Comparison of ENCODE assay signal across 25 cellular contexts in the genomic region with DNA sequence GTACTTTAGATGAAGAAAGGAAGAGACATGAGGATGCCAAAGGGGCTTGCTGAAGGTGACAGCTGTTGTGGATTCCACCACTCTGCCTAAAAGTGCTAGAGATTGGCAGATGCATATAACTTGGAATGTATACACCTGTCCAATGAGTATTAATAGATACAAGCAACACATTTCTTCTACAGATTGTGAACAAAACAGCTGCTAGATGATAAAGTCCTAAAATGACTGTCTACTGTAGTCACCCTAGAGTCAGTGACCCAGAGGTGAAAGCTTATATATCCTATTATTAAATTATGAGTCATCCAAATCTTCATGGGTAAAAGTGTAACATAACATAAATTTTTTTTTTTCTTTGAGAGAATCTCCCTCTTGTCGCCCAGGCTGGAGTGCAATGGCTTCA. TPM values are rescaled to one million over a fixed set of nuclear protein-coding genes. Genes with fewer than 3 reads are reported as not detected.
A peak's percentile ranks its signal among the peaks of the same experiment; 100 is the strongest.
DNase-seq lines count a peak whose midpoint lies in the region; ATAC-seq and TF ChIP-seq lines count a peak whose summit lies in the region.
"Had no signal": no experiment of that assay in that cellular context is flagged by ENCODE, and none has a peak within 500 bp of the region (broad histone marks: within the 10 kb centered on the region; RNA-seq: fewer than 3 reads in every experiment).

No MANE protein-coding gene starts in this region.

- DNase-seq in PC-3: peak; percentile 61
- DNase-seq in foreskin keratinocyte: peak in 1 of 2 donors; percentile 39
- no peak for DNase-seq in activated naive CD4-positive, alpha-beta T cell treated with anti-CD3 and anti-CD28 coated beads, Interleukin-2, amount 50 U/mL, for 72 hours (ENCODE audit: low spot score in 2 of 2)
- no peak for DNase-seq in effector memory CD4-positive, alpha-beta T cell
- DNase-seq in AG08395 (ENCODE audit: low spot score): no peak
- DNase-seq: activated CD4-positive, alpha-beta T cell treated with anti-CD3 and anti-CD28 coated beads, Interleukin-2, amount 10 ng/mL, durations not matched to agents 24 days and 14 days; activated naive CD4-positive, alpha-beta T cell treated with anti-CD3 and anti-CD28 coated beads, Interleukin-2, amount 50 U/mL, for 16 hours; aorta; cerebellar nuclear complex; NCI-H1092 treated with DMSO at 0.1 percent for 48 hours; NCI-H2029 treated with DMSO at 0.1 percent for 48 hours; NCI-H510A treated with DMSO at 0.1 percent for 48 hours; nucleus accumbens; stimulated activated CD4-positive, alpha-beta T cell treated with anti-CD3 and anti-CD28 coated beads, Interleukin-15, amount 100 ng/mL, for 24 hours; upper lobe of left lung had no signal

- H3K4me3 ChIP-seq in PC-3 (ENCODE audit: low read length): no peak overlapping the region
- no peak overlapping the region for H3K4me3 ChIP-seq in skeletal muscle satellite cell (ENCODE audit: low read length)
- H3K4me3 ChIP-seq in effector memory CD4-positive, alpha-beta T cell (ENCODE audit: insufficient read depth, low read depth, low read length, poor library complexity, severe bottlenecking): no peak overlapping the region
- H3K4me3 ChIP-seq: HAP-1, lung, right atrium auricular region, upper lobe of left lung had no signal

- POLR2A ChIA-PET in PC-3 (lab: Charles Lee; ENCODE audit: unreplicated experiment): no interaction called here

- H3K36me3 Mint-ChIP-seq in activated naive CD4-positive, alpha-beta T cell treated with anti-CD3 and anti-CD28 coated beads, Interleukin-2, amount 50 U/mL, for 72 hours: peaks cover 0 to 7% of the 10 kb centered on the region in 2 donors

- H3K4me2 ChIP-seq in PC-3 (ENCODE audit: low read length) (peak overlapping the region; percentile 31), skeletal muscle satellite cell (ENCODE audit: low read length) (peak overlapping the region; percentile 4)

- ATAC-seq in GM18870 (IDR thresholded peaks at IDR 0.05; ENCODE audit: unreplicated experiment): peak; percentile 35
- ATAC-seq in PC-3: peak; percentile 41
- ATAC-seq in foreskin keratinocyte: peak; percentile 28
- ATAC-seq in activated naive CD4-positive, alpha-beta T cell treated with anti-CD3 and anti-CD28 coated beads, Interleukin-2, amount 50 U/mL, for 72 hours: no peak
- no peak for ATAC-seq in HG03025 (IDR thresholded peaks at IDR 0.05; ENCODE audit: low FRiP score, unreplicated experiment)
- ATAC-seq: SK-N-SH treated with all-trans-retinoic acid at 6 μM for 48 hours had no signal

- H3K9me3 ChIP-seq in PC-3 (ENCODE audit: low read length): no peaks in the 10 kb centered on the region
- H3K9me3 ChIP-seq in skeletal muscle satellite cell (replicated peaks; ENCODE audit: low read length): no peaks in the 10 kb centered on the region
- no peaks in the 10 kb centered on the region for H3K9me3 ChIP-seq in effector memory CD4-positive, alpha-beta T cell (ENCODE audit: control insufficient read depth, low read length)
- H3K9me3 ChIP-seq: HAP-1, right atrium auricular region, upper lobe of left lung had no signal

- TF ChIP-seq CTCF in PC-3 (conservative IDR thresholded peaks at IDR 0.05; ENCODE audit: low read depth, low read length): no peak
- TF ChIP-seq CTCF in foreskin keratinocyte (conservative IDR thresholded peaks at IDR 0.05): no peak

- no peaks in the 10 kb centered on the region for H3F3A ChIP-seq in PC-3 (ENCODE audit: low read length, unreplicated experiment)

- H3K36me3 ChIP-seq in PC-3 (ENCODE audit: low read depth, low read length) (no peaks in the 10 kb centered on the region), skeletal muscle satellite cell (ENCODE audit: insufficient read depth, low read length) (peaks cover 17% of the 10 kb centered on the region)
- H3K36me3 ChIP-seq in effector memory CD4-positive, alpha-beta T cell (ENCODE audit: control insufficient read depth, insufficient read depth, low read length): no peaks in the 10 kb centered on the region
- H3K36me3 ChIP-seq: HAP-1 had no signal

- no peak overlapping the region for H3K27ac Mint-ChIP-seq in activated naive CD4-positive, alpha-beta T cell treated with anti-CD3 and anti-CD28 coated beads, Interleukin-2, amount 50 U/mL, for 72 hours
- H3K27ac Mint-ChIP-seq: activated CD4-positive, alpha-beta T cell treated with anti-CD3 and anti-CD28 coated beads, Interleukin-2, amount 10 ng/mL, durations not matched to agents 24 days and 14 days had no signal

- H3K9ac ChIP-seq in PC-3 (ENCODE audit: low read length): no peak overlapping the region
- no peak overlapping the region for H3K9ac ChIP-seq in skeletal muscle satellite cell (ENCODE audit: low read depth, low read length)

- H3K9me2 ChIP-seq in PC-3 (replicated peaks; ENCODE audit: low read length): no peaks in the 10 kb centered on the region

- no peak overlapping the region for H2AFZ ChIP-seq in PC-3 (ENCODE audit: low read length)

- CTCF ChIA-PET in PC-3 (lab: Charles Lee): interaction anchor here (0.5 kb wide), 1 partner anchor 97 kb away, joined by 3 read pairs; no protein-coding TSS in a partner anchor

- H4K20me1 ChIP-seq in PC-3 (ENCODE audit: low read length): 0 out of 2 replicates have a peak, but pooled peaks cover 5% of the 10 kb centered on the region

- no peaks in the 10 kb centered on the region for H3K9me3 Mint-ChIP-seq in activated naive CD4-positive, alpha-beta T cell treated with anti-CD3 and anti-CD28 coated beads, Interleukin-2, amount 50 U/mL, for 72 hours
- H3K9me3 Mint-ChIP-seq: activated CD4-positive, alpha-beta T cell treated with anti-CD3 and anti-CD28 coated beads, Interleukin-2, amount 10 ng/mL, durations not matched to agents 24 days and 14 days; CD14-positive monocyte had no signal

- H3K79me2 ChIP-seq in PC-3 (ENCODE audit: low read length): peaks cover 51% of the 10 kb centered on the region

- H3K4me1 ChIP-seq in PC-3 (ENCODE audit: insufficient read depth, low read length): peaks cover 43% of the 10 kb centered on the region
- peaks cover 37% of the 10 kb centered on the region for H3K4me1 ChIP-seq in foreskin keratinocyte
- H3K4me1 ChIP-seq in skeletal muscle satellite cell (ENCODE audit: control insufficient read depth, insufficient read depth, low read length): peaks cover 45% of the 10 kb centered on the region
- H3K4me1 ChIP-seq in effector memory CD4-positive, alpha-beta T cell (ENCODE audit: control insufficient read depth, insufficient read depth, low read length, poor library complexity, severe bottlenecking): no peaks in the 10 kb centered on the region

- BruUV-seq in PC-3 (replicated peaks; lab: Mats Ljungman, UMichigan): no TSS peak

- H3K27me3 ChIP-seq in PC-3 (ENCODE audit: low read length) (no peaks in the 10 kb centered on the region), foreskin keratinocyte (no peaks in the 10 kb centered on the region), skeletal muscle satellite cell (ENCODE audit: control insufficient read depth, insufficient read depth, low read length) (no peaks in the 10 kb centered on the region)
- no peaks in the 10 kb centered on the region for H3K27me3 ChIP-seq in effector memory CD4-positive, alpha-beta T cell (replicated peaks; ENCODE audit: control insufficient read depth, insufficient read depth, low read length, poor library complexity, severe bottlenecking)
- H3K27me3 ChIP-seq: right atrium auricular region, upper lobe of left lung had no signal

- H3K27ac ChIP-seq in PC-3 (ENCODE audit: low read length) (no peak overlapping the region; the same call in 1 of the 2 replicates), foreskin keratinocyte (no peak overlapping the region)
- no peak overlapping the region for H3K27ac ChIP-seq in effector memory CD4-positive, alpha-beta T cell (ENCODE audit: insufficient read depth, low read length, poor library complexity, severe bottlenecking)
- H3K27ac ChIP-seq: right atrium auricular region, RWPE1, upper lobe of left lung, VCaP had no signal

- intact Hi-C loops in PC-3 (cut with micrococcal nuclease): no loop called here

RNA-seq across cellular contexts. Expression of gene RNF217, which starts 5.2 kb away (rescaled TPM):
- 4.5 and 7.7 TPM in 2 replicates for total RNA-seq in PC-3 (2014; rRNA removed)
- 24.9 and 37.4 TPM in 2 replicates for total RNA-seq in foreskin keratinocyte
- 5.8 and 6.2 TPM in 2 replicates for polyA plus RNA-seq in foreskin keratinocyte
- total RNA-seq in skeletal muscle satellite cell (2012; rRNA removed): 8.1 and 9.4 TPM in 2 replicates
- 1 to 10 TPM in 1 of 2 donors, not detected in 1; 2.0 TPM for total RNA-seq in activated naive CD4-positive, alpha-beta T cell treated with anti-CD3 and anti-CD28 coated beads, Interleukin-2, amount 50 U/mL, for 72 hours

Comparison
In these comparisons a context has a peak if more than half of its experiments do, and no peak if none do; other contexts are left out.
1. ATAC-seq: peak in GM18870 (single experiment), PC-3 (single experiment) and foreskin keratinocyte (single experiment); none in activated naive CD4-positive, alpha-beta T cell treated with anti-CD3 and anti-CD28 coated beads, Interleukin-2, amount 50 U/mL, for 72 hours (0 of 2) and HG03025 (single experiment).